ENCODE assay signal across 1 cellular context in the genomic region with DNA sequence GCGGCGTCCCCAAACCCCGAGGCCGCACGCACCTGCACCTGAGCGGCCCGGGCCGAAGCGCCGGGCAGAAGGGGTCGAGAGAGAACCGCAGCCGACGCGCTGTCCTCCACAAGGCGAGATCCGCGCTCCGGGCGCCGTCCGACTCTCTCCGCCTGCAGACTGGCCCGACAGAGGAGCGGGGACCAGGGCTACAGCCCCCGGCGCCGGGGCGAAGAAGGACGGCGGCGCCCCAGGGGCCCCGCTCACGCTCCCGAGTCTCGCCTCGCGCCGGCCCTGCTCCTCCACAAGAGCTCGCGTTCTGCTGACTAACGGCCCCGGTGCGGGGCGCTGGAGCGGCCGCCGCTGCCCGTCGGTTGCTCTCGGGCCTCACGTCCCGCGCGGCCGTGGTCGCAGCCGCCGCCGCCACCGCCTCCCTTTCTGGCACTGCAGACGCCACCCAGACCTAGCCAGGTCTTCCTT.
A peak's percentile ranks its signal among the peaks of the same experiment; 100 is the strongest.
TF ChIP-seq lines count a peak whose summit lies in the region.

No MANE protein-coding gene starts in this region.

TF ChIP-seq in GM12878, 131 proteins besides CTCF, POLR2A, EP300 and RAD21 (continued from another document and continues in another):
- TF ChIP-seq ZBED1 (IDR thresholded peaks at IDR 0.05; ENCODE audit: borderline replicate concordance) = no peak
- TF ChIP-seq EGR1 (IDR thresholded peaks at IDR 0.05; ENCODE audit: borderline replicate concordance in 1 of 2, low read depth in 2 of 2, low read length in 2 of 2) = no peak
- peak; percentile 98 for TF ChIP-seq LARP7 (IDR thresholded peaks at IDR 0.05)
- TF ChIP-seq CHD2 (IDR thresholded peaks at IDR 0.05; ENCODE audit: borderline replicate concordance, low read depth, low read length) = no peak
- TF ChIP-seq MTA2 (IDR thresholded peaks at IDR 0.05; ENCODE audit: low read depth) = no peak
- TF ChIP-seq, protein P1, sequence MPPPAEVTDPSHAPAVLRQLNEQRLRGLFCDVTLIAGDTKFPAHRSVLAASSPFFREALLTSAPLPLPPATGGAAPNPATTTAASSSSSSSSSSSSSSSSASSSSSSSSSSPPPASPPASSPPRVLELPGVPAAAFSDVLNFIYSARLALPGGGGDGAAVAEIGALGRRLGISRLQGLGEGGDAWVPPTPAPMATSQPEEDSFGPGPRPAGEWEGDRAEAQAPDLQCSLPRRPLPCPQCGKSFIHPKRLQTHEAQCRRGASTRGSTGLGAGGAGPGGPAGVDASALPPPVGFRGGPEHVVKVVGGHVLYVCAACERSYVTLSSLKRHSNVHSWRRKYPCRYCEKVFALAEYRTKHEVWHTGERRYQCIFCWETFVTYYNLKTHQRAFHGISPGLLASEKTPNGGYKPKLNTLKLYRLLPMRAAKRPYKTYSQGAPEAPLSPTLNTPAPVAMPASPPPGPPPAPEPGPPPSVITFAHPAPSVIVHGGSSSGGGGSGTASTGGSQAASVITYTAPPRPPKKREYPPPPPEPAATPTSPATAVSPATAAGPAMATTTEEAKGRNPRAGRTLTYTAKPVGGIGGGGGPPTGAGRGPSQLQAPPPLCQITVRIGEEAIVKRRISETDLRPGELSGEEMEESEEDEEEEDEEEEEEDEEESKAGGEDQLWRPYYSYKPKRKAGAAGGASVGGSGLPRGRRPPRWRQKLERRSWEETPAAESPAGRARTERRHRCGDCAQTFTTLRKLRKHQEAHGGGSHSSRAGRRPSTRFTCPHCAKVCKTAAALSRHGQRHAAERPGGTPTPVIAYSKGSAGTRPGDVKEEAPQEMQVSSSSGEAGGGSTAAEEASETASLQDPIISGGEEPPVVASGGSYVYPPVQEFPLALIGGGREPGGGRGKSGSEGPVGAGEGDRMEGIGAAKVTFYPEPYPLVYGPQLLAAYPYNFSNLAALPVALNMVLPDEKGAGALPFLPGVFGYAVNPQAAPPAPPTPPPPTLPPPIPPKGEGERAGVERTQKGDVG (CRISPR knock-in tag; IDR thresholded peaks at IDR 0.05) = no peak
- TF ChIP-seq CHD4 (IDR thresholded peaks at IDR 0.05) = no peak
- TF ChIP-seq, protein P2, sequence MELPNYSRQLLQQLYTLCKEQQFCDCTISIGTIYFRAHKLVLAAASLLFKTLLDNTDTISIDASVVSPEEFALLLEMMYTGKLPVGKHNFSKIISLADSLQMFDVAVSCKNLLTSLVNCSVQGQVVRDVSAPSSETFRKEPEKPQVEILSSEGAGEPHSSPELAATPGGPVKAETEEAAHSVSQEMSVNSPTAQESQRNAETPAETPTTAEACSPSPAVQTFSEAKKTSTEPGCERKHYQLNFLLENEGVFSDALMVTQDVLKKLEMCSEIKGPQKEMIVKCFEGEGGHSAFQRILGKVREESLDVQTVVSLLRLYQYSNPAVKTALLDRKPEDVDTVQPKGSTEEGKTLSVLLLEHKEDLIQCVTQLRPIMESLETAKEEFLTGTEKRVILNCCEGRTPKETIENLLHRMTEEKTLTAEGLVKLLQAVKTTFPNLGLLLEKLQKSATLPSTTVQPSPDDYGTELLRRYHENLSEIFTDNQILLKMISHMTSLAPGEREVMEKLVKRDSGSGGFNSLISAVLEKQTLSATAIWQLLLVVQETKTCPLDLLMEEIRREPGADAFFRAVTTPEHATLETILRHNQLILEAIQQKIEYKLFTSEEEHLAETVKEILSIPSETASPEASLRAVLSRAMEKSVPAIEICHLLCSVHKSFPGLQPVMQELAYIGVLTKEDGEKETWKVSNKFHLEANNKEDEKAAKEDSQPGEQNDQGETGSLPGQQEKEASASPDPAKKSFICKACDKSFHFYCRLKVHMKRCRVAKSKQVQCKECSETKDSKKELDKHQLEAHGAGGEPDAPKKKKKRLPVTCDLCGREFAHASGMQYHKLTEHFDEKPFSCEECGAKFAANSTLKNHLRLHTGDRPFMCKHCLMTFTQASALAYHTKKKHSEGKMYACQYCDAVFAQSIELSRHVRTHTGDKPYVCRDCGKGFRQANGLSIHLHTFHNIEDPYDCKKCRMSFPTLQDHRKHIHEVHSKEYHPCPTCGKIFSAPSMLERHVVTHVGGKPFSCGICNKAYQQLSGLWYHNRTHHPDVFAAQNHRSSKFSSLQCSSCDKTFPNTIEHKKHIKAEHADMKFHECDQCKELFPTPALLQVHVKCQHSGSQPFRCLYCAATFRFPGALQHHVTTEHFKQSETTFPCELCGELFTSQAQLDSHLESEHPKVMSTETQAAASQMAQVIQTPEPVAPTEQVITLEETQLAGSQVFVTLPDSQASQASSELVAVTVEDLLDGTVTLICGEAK (IDR thresholded peaks at IDR 0.05; ENCODE audit: borderline replicate concordance) = no peak
- TF ChIP-seq RFX5 (IDR thresholded peaks at IDR 0.05; ENCODE audit: low read depth, low read length) = no peak
- TF ChIP-seq, protein P3, sequence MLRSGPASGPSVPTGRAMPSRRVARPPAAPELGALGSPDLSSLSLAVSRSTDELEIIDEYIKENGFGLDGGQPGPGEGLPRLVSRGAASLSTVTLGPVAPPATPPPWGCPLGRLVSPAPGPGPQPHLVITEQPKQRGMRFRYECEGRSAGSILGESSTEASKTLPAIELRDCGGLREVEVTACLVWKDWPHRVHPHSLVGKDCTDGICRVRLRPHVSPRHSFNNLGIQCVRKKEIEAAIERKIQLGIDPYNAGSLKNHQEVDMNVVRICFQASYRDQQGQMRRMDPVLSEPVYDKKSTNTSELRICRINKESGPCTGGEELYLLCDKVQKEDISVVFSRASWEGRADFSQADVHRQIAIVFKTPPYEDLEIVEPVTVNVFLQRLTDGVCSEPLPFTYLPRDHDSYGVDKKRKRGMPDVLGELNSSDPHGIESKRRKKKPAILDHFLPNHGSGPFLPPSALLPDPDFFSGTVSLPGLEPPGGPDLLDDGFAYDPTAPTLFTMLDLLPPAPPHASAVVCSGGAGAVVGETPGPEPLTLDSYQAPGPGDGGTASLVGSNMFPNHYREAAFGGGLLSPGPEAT (IDR thresholded peaks at IDR 0.05; ENCODE audit: low read depth) = no peak
- no peak for TF ChIP-seq IRF4 (IDR thresholded peaks at IDR 0.05; ENCODE audit: low read depth, low read length)
- TF ChIP-seq, protein P4, sequence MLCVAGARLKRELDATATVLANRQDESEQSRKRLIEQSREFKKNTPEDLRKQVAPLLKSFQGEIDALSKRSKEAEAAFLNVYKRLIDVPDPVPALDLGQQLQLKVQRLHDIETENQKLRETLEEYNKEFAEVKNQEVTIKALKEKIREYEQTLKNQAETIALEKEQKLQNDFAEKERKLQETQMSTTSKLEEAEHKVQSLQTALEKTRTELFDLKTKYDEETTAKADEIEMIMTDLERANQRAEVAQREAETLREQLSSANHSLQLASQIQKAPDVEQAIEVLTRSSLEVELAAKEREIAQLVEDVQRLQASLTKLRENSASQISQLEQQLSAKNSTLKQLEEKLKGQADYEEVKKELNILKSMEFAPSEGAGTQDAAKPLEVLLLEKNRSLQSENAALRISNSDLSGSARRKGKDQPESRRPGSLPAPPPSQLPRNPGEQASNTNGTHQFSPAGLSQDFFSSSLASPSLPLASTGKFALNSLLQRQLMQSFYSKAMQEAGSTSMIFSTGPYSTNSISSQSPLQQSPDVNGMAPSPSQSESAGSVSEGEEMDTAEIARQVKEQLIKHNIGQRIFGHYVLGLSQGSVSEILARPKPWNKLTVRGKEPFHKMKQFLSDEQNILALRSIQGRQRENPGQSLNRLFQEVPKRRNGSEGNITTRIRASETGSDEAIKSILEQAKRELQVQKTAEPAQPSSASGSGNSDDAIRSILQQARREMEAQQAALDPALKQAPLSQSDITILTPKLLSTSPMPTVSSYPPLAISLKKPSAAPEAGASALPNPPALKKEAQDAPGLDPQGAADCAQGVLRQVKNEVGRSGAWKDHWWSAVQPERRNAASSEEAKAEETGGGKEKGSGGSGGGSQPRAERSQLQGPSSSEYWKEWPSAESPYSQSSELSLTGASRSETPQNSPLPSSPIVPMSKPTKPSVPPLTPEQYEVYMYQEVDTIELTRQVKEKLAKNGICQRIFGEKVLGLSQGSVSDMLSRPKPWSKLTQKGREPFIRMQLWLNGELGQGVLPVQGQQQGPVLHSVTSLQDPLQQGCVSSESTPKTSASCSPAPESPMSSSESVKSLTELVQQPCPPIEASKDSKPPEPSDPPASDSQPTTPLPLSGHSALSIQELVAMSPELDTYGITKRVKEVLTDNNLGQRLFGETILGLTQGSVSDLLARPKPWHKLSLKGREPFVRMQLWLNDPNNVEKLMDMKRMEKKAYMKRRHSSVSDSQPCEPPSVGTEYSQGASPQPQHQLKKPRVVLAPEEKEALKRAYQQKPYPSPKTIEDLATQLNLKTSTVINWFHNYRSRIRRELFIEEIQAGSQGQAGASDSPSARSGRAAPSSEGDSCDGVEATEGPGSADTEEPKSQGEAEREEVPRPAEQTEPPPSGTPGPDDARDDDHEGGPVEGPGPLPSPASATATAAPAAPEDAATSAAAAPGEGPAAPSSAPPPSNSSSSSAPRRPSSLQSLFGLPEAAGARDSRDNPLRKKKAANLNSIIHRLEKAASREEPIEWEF (IDR thresholded peaks at IDR 0.05; ENCODE audit: insufficient replicate concordance, low read depth, low read length) = no peak
- TF ChIP-seq, protein P5, sequence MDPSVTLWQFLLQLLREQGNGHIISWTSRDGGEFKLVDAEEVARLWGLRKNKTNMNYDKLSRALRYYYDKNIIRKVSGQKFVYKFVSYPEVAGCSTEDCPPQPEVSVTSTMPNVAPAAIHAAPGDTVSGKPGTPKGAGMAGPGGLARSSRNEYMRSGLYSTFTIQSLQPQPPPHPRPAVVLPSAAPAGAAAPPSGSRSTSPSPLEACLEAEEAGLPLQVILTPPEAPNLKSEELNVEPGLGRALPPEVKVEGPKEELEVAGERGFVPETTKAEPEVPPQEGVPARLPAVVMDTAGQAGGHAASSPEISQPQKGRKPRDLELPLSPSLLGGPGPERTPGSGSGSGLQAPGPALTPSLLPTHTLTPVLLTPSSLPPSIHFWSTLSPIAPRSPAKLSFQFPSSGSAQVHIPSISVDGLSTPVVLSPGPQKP (IDR thresholded peaks at IDR 0.05; ENCODE audit: low read depth, low read length) = no peak
- TF ChIP-seq TARDBP (IDR thresholded peaks at IDR 0.05; ENCODE audit: borderline replicate concordance) = no peak
- no peak for TF ChIP-seq RBBP5 (conservative IDR thresholded peaks at IDR 0.05)
- TF ChIP-seq ZNF384 (IDR thresholded peaks at IDR 0.05; ENCODE audit: borderline replicate concordance, low read depth, low read length) = no peak
- no peak for TF ChIP-seq SIX5 (IDR thresholded peaks at IDR 0.05; ENCODE audit: low read depth, low read length, severe bottlenecking)
- no peak for TF ChIP-seq EZH2 (IDR thresholded peaks at IDR 0.05; ENCODE audit: borderline replicate concordance, control insufficient read depth, low read depth, low read length)
- TF ChIP-seq IKZF1 (conservative IDR thresholded peaks at IDR 0.05) = peak; percentile 73
- TF ChIP-seq TCF3 (IDR thresholded peaks at IDR 0.05; ENCODE audit: borderline replicate concordance, insufficient read depth, low read depth, low read length) = no peak
- TF ChIP-seq RAD51 (IDR thresholded peaks at IDR 0.05) = no peak
- no peak for TF ChIP-seq SUPT20H (IDR thresholded peaks at IDR 0.05; ENCODE audit: borderline replicate concordance, control insufficient read depth, low read depth, low read length)
- TF ChIP-seq SMC3 (IDR thresholded peaks at IDR 0.05; ENCODE audit: borderline replicate concordance, low read length) = no peak
- TF ChIP-seq MEF2A (IDR thresholded peaks at IDR 0.05; ENCODE audit: insufficient read depth, low read depth, low read length) = no peak
- TF ChIP-seq, protein P6, sequence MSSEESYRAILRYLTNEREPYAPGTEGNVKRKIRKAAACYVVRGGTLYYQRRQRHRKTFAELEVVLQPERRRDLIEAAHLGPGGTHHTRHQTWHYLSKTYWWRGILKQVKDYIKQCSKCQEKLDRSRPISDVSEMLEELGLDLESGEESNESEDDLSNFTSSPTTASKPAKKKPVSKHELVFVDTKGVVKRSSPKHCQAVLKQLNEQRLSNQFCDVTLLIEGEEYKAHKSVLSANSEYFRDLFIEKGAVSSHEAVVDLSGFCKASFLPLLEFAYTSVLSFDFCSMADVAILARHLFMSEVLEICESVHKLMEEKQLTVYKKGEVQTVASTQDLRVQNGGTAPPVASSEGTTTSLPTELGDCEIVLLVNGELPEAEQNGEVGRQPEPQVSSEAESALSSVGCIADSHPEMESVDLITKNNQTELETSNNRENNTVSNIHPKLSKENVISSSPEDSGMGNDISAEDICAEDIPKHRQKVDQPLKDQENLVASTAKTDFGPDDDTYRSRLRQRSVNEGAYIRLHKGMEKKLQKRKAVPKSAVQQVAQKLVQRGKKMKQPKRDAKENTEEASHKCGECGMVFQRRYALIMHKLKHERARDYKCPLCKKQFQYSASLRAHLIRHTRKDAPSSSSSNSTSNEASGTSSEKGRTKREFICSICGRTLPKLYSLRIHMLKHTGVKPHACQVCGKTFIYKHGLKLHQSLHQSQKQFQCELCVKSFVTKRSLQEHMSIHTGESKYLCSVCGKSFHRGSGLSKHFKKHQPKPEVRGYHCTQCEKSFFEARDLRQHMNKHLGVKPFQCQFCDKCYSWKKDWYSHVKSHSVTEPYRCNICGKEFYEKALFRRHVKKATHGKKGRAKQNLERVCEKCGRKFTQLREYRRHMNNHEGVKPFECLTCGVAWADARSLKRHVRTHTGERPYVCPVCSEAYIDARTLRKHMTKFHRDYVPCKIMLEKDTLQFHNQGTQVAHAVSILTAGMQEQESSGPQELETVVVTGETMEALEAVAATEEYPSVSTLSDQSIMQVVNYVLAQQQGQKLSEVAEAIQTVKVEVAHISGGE (CRISPR knock-in tag; IDR thresholded peaks at IDR 0.05) = no peak
- no peak for TF ChIP-seq SRF (IDR thresholded peaks at IDR 0.05; ENCODE audit: low read depth in 2 of 2, low read length in 2 of 2)
- TF ChIP-seq NFIC (IDR thresholded peaks at IDR 0.05; ENCODE audit: low read depth, low read length) = no peak
- no peak for TF ChIP-seq GABPA (IDR thresholded peaks at IDR 0.05; ENCODE audit: low read depth)
- no peak for TF ChIP-seq CREB1 (IDR thresholded peaks at IDR 0.05; ENCODE audit: low read depth)
- TF ChIP-seq, protein P7, sequence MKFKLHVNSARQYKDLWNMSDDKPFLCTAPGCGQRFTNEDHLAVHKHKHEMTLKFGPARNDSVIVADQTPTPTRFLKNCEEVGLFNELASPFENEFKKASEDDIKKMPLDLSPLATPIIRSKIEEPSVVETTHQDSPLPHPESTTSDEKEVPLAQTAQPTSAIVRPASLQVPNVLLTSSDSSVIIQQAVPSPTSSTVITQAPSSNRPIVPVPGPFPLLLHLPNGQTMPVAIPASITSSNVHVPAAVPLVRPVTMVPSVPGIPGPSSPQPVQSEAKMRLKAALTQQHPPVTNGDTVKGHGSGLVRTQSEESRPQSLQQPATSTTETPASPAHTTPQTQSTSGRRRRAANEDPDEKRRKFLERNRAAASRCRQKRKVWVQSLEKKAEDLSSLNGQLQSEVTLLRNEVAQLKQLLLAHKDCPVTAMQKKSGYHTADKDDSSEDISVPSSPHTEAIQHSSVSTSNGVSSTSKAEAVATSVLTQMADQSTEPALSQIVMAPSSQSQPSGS (IDR thresholded peaks at IDR 0.05; ENCODE audit: low read length) = no peak
- TF ChIP-seq ZNF622 (IDR thresholded peaks at IDR 0.05) = no peak
- TF ChIP-seq, protein P8, sequence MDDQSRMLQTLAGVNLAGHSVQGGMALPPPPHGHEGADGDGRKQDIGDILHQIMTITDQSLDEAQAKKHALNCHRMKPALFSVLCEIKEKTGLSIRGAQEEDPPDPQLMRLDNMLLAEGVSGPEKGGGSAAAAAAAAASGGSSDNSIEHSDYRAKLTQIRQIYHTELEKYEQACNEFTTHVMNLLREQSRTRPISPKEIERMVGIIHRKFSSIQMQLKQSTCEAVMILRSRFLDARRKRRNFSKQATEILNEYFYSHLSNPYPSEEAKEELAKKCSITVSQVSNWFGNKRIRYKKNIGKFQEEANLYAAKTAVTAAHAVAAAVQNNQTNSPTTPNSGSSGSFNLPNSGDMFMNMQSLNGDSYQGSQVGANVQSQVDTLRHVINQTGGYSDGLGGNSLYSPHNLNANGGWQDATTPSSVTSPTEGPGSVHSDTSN (IDR thresholded peaks at IDR 0.05; ENCODE audit: insufficient replicate concordance, low read depth, low read length) = no peak
